18 cellular contexts compared by ENCODE assay signal in the genomic region with DNA sequence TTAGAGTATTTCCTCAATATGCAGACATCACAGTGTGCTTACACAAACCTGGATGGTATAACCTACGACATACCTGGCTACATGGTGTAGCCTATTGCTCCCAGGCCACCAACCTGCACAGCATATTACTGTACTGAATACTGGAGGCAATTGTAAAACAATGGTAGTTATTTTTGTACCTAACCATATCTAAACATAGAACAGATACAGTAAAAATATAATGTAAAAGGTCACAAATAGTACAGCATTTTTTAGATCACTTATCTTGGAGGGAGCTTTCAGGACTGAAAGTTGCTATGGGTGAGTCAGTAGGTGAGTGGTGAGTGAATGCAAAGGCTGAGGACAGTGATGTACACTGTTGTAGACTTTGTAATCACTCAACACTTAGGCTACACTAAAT.
DNase-seq lines count a peak whose midpoint lies in the region; ATAC-seq and TF ChIP-seq lines count a peak whose summit lies in the region.
"Had no signal": no experiment of that assay in that cellular context is flagged by ENCODE, and none has a peak within 500 bp of the region (broad histone marks: within the 10 kb centered on the region; RNA-seq: fewer than 3 reads in every experiment).

No MANE protein-coding gene starts in this region.

- TF ChIP-seq CTCF in PC-3 (conservative IDR thresholded peaks at IDR 0.05; ENCODE audit: low read depth, low read length) = no peak
- TF ChIP-seq CTCF in breast epithelium (IDR thresholded peaks at IDR 0.05) = no peak
- no peak for TF ChIP-seq CTCF in vagina (IDR thresholded peaks at IDR 0.05)

- no peaks in the 10 kb centered on the region for H3K79me2 ChIP-seq in PC-3 (ENCODE audit: low read length)

- no peak overlapping the region for H2AFZ ChIP-seq in PC-3 (ENCODE audit: low read length)
- H2AFZ ChIP-seq: GM23248 had no signal

- H3K4me2 ChIP-seq in PC-3 (ENCODE audit: low read length) = no peak overlapping the region

- TF ChIP-seq POLR2A in breast epithelium (IDR thresholded peaks at IDR 0.05) = no peak
- no peak for TF ChIP-seq POLR2A in vagina (IDR thresholded peaks at IDR 0.05)

- no peak overlapping the region for H3K9ac ChIP-seq in PC-3 (ENCODE audit: low read length)
- H3K9ac ChIP-seq: GM23248 had no signal

- no peaks in the 10 kb centered on the region for H4K20me1 ChIP-seq in PC-3 (ENCODE audit: low read length)

- H3K27me3 ChIP-seq in PC-3 (ENCODE audit: low read length) = no peaks in the 10 kb centered on the region
- no peaks in the 10 kb centered on the region for H3K27me3 ChIP-seq in breast epithelium
- no peaks in the 10 kb centered on the region for H3K27me3 ChIP-seq in vagina
- H3K27me3 ChIP-seq: SJCRH30 had no signal

- H3K36me3 ChIP-seq in PC-3 (ENCODE audit: low read depth, low read length) (no peaks in the 10 kb centered on the region), breast epithelium (no peaks in the 10 kb centered on the region), vagina (no peaks in the 10 kb centered on the region)
- H3K36me3 ChIP-seq: SJCRH30 had no signal

- CTCF ChIA-PET in PC-3 (lab: Charles Lee) = no interaction called here

- no peaks in the 10 kb centered on the region for H3K4me1 ChIP-seq in PC-3 (ENCODE audit: insufficient read depth, low read length)
- no peaks in the 10 kb centered on the region for H3K4me1 ChIP-seq in breast epithelium
- no peaks in the 10 kb centered on the region for H3K4me1 ChIP-seq in vagina
- H3K4me1 ChIP-seq: SJCRH30 had no signal

- H3K27ac ChIP-seq in PC-3 (ENCODE audit: low read length) (no peak overlapping the region), breast epithelium (no peak overlapping the region), vagina (no peak overlapping the region)
- H3K27ac ChIP-seq: GM23248, SJCRH30 had no signal

- H3K9me2 ChIP-seq in PC-3 (replicated peaks; ENCODE audit: low read length) = no peaks in the 10 kb centered on the region

- no peak for DNase-seq in PC-3
- DNase-seq in breast epithelium (ENCODE audit: low spot score in 2 of 2) = no peak
- no peak for DNase-seq in vagina (ENCODE audit: extremely low spot score in 2 of 2)
- DNase-seq in SKM-1 (lab: John Stamatoyannopoulos, UW; ENCODE audit: unreplicated experiment) = no peak
- DNase-seq in activated effector memory CD4-positive, alpha-beta T cell treated with Interleukin-2 at 50 U/mL for 16 hours = no peak
- DNase-seq: activated CD8-positive, alpha-beta memory T cell treated with anti-CD3 and anti-CD28 coated beads, Interleukin-2, amount 50 U/mL, for 48 hours; activated naive CD8-positive, alpha-beta T cell treated with anti-CD3 and anti-CD28 coated beads, Interleukin-2, amount 50 U/mL, for 24 hours; DMS153; erythroblast; GM23248; hypothalamus; naive thymus-derived CD8-positive, alpha-beta T cell; NCI-H2081 treated with DMSO at 0.1 percent for 48 hours; SJCRH30; stimulated activated naive CD8-positive, alpha-beta T cell treated with anti-CD3 and anti-CD28 coated beads, Interleukin-15, Interleukin-2, amounts not matched to agents 100 U/mL and 50 U/mL, for 24 hours had no signal

- H3K9me3 ChIP-seq in PC-3 (ENCODE audit: low read length) (no peaks in the 10 kb centered on the region), breast epithelium (no peaks in the 10 kb centered on the region), vagina (no peaks in the 10 kb centered on the region)
- H3K9me3 ChIP-seq: SJCRH30 had no signal

- POLR2A ChIA-PET in PC-3 (lab: Charles Lee; ENCODE audit: unreplicated experiment) = no interaction called here

- no TSS peak for BruUV-seq in PC-3 (replicated peaks; lab: Mats Ljungman, UMichigan)

- no peaks in the 10 kb centered on the region for H3F3A ChIP-seq in PC-3 (ENCODE audit: low read length, unreplicated experiment)

- peak; percentile 74 for ATAC-seq in GM18861 (IDR thresholded peaks at IDR 0.05; ENCODE audit: unreplicated experiment)
- ATAC-seq in GM21619 (IDR thresholded peaks at IDR 0.05; ENCODE audit: unreplicated experiment) = peak; percentile 85
- ATAC-seq in HG03066 (IDR thresholded peaks at IDR 0.05; ENCODE audit: low read depth, unreplicated experiment) = peak; percentile 91
- peak; percentile 59 for ATAC-seq in PC-3
- ATAC-seq: activated naive CD8-positive, alpha-beta T cell treated with anti-CD3 and anti-CD28 coated beads, Interleukin-2, amount 50 U/mL, for 24 hours; naive thymus-derived CD8-positive, alpha-beta T cell; stimulated activated naive CD8-positive, alpha-beta T cell treated with anti-CD3 and anti-CD28 coated beads, Interleukin-15, Interleukin-2, amounts not matched to agents 100 U/mL and 50 U/mL, for 24 hours had no signal

- intact Hi-C loops in PC-3 (cut with micrococcal nuclease) = no loop called here
- intact Hi-C loops in breast epithelium (cut with DNase I; ENCODE audit: low total_unique reads) = no loop called here
- intact Hi-C loops in vagina (cut with DNase I) = no loop called here

- H3K4me3 ChIP-seq in PC-3 (ENCODE audit: low read length) (no peak overlapping the region), breast epithelium (no peak overlapping the region), vagina (no peak overlapping the region)
- H3K4me3 ChIP-seq: GM23248, SJCRH30 had no signal
